ENCODE assay signal across 25 cellular contexts in genomic region chr1:222109836-222110235, GRCh38.
DNase-seq lines count a peak whose midpoint lies in the region; ATAC-seq and TF ChIP-seq lines count a peak whose summit lies in the region.
"Had no signal": no experiment of that assay in that cellular context is flagged by ENCODE, and none has a peak within 500 bp of the region (broad histone marks: within the 10 kb centered on the region; RNA-seq: fewer than 3 reads in every experiment).

No MANE protein-coding gene starts in this region.

- no peaks in the 10 kb centered on the region for H3F3A ChIP-seq in GM23248 (ENCODE audit: insufficient read depth)

- TF ChIP-seq CTCF in fibroblast of mammary gland (conservative IDR thresholded peaks at IDR 0.05; ENCODE audit: control insufficient read depth, insufficient read depth, low read depth, low read length): no peak

- DNase-seq in GM23248 (peak; percentile 36), M059J (ENCODE audit: low read depth) (peak; percentile 52), fibroblast of mammary gland (ENCODE audit: low read depth) (peak; percentile 16), renal cortical epithelial cell (ENCODE audit: low read depth) (peak; percentile 11), AG08395 (ENCODE audit: low spot score) (no peak)
- no peak for DNase-seq in stimulated activated CD4-positive, alpha-beta T cell treated with anti-CD3 and anti-CD28 coated beads, Interleukin-15, amount 100 ng/mL, for 24 hours
- DNase-seq: BE2C; CD8-positive, alpha-beta memory T cell; DMS 273 treated with DMSO at 0.1 percent for 48 hours; DND-41; HCEC 1CT; MV-4-11; NCI-H1105; NCI-H1436 treated with DMSO at 0.1 percent for 48 hours; NCI-H187 treated with DMSO at 0.1 percent for 48 hours; NCI-H2107; NCI-H524 treated with DMSO at 0.1 percent for 48 hours; NCI-H82; SIG-M5; SW 1271 had no signal

- no peaks in the 10 kb centered on the region for H3K36me3 ChIP-seq in GM23248 (ENCODE audit: low read depth)
- H3K36me3 ChIP-seq: BE2C had no signal

- no peaks in the 10 kb centered on the region for H3K79me2 ChIP-seq in GM23248 (ENCODE audit: insufficient read depth)

- no peaks in the 10 kb centered on the region for H3K4me1 ChIP-seq in GM23248 (ENCODE audit: insufficient read depth)

- H4K20me1 ChIP-seq in GM23248 (ENCODE audit: insufficient read depth): no peaks in the 10 kb centered on the region

- H3K9me3 ChIP-seq in GM23248 (ENCODE audit: low read depth): no peaks in the 10 kb centered on the region
- H3K9me3 ChIP-seq: A549, BE2C had no signal

- ATAC-seq in HG02885 (IDR thresholded peaks at IDR 0.05; ENCODE audit: poor library complexity, unreplicated experiment): no peak
- ATAC-seq: A549 had no signal

- 81 to 84% methylated on average over 4 of the region's 4 CpGs for WGBS in GM23248 (ENCODE audit: low coverage in 1 of 2, low lambda C conversion rate in 2 of 2, missing lambda C conversion rate in 2 of 2), 2 experiments

- no peak overlapping the region for H3K4me3 ChIP-seq in GM23248
- no peak overlapping the region for H3K4me3 ChIP-seq in fibroblast of mammary gland (ENCODE audit: control insufficient read depth, low read depth, low read length)
- H3K4me3 ChIP-seq: A549, SK-N-MC had no signal

- in situ Hi-C loops in GM23248 (cut with MboI): no loop called here

- no peak overlapping the region for H3K27ac ChIP-seq in GM23248
- H3K27ac ChIP-seq: A549, HL-60, RWPE1, SK-N-MC had no signal

- no peaks in the 10 kb centered on the region for H3K9me2 ChIP-seq in GM23248 (ENCODE audit: insufficient read depth)

- no peak overlapping the region for H2AFZ ChIP-seq in GM23248

- no peak overlapping the region for H3K9ac ChIP-seq in GM23248

- no peaks in the 10 kb centered on the region for H3K27me3 ChIP-seq in GM23248 (replicated peaks; ENCODE audit: insufficient read depth)
- H3K27me3 ChIP-seq: BE2C had no signal

- H3K4me2 ChIP-seq in GM23248 (ENCODE audit: unreplicated experiment): no peak overlapping the region
- H3K4me2 ChIP-seq: A549 had no signal

Comparison
In these comparisons a context has a peak if more than half of its experiments do, and no peak if none do; other contexts are left out.
1. DNase-seq: peak in GM23248 (single experiment), M059J (single experiment), fibroblast of mammary gland (single experiment) and renal cortical epithelial cell (single experiment); none in stimulated activated CD4-positive, alpha-beta T cell treated with anti-CD3 and anti-CD28 coated beads, Interleukin-15, amount 100 ng/mL, for 24 hours (single experiment) and AG08395 (single experiment).